Comparison of ENCODE assay signal across 27 cellular contexts in the genomic region with DNA sequence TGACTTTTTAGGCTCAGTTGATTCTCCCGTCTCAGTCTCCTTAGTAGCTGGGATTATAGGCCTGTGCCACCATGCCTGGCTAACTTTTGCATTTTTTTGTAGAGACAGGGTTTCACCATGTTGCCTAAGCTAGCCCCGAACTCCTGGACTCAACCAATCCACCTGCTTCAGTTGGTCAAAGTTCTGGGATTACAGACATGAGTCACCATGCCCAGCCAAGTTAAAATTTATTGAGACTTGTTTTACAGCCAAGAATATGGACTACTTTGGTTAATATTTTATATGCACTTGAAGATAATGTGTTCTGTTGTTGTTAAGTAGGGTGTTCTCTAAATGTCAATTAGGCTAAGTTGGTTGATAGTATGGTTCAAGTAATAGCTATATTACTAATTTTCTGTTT. TPM values are rescaled to one million over a fixed set of nuclear protein-coding genes. Genes with fewer than 3 reads are reported as not detected.
"Had no signal": no experiment of that assay in that cellular context is flagged by ENCODE, and none has a peak within 500 bp of the region (broad histone marks: within the 10 kb centered on the region; RNA-seq: fewer than 3 reads in every experiment).

No MANE protein-coding gene starts in this region.

- DNase-seq: dermis blood vessel endothelial cell; effector memory CD8-positive, alpha-beta T cell; foreskin keratinocyte; glutamatergic neuron; heart right ventricle; hippocampal formation; kidney glomerular epithelial cell; left ventricle myocardium superior; lower lobe of right lung; natural killer cell; occipital lobe; ovary; posterior cingulate gyrus; right lobe of liver; stimulated activated CD4-positive, alpha-beta T cell treated with anti-CD3 and anti-CD28 coated beads, Interleukin-12 subunit alpha, Interleukin-12 subunit beta, amount 100 ng/mL, for 4 hours; stimulated activated CD4-positive, alpha-beta T cell treated with anti-CD3 and anti-CD28 coated beads, Interleukin-2, amount 100 ng/mL, for 24 hours; stimulated activated CD4-positive, alpha-beta T cell treated with anti-CD3 and anti-CD28 coated beads, Interleukin-4, amount 100 ng/mL, for 24 hours; stimulated activated naive CD4-positive, alpha-beta T cell treated with Interleukin-2 at 50 U/mL for 16 hours; stomach; thyroid gland; trophoblast cell had no signal

- H3K36me3 ChIP-seq: heart right ventricle, lower lobe of right lung, ovary, right lobe of liver, stomach, thyroid gland, vagina had no signal

- H3K27ac ChIP-seq: coronary artery, foreskin keratinocyte, heart right ventricle, lower lobe of right lung, ovary, right lobe of liver, stomach, thyroid gland, vagina had no signal

- H3K9me3 ChIP-seq: ovary, thyroid gland had no signal

- H3K4me2 ChIP-seq: smooth muscle cell had no signal

- ATAC-seq: effector memory CD8-positive, alpha-beta T cell; esophagus mucosa; foreskin keratinocyte; heart right ventricle; left ventricle myocardium superior; lower lobe of right lung; natural killer cell; stimulated activated effector memory CD8-positive, alpha-beta T cell treated with anti-CD3 and anti-CD28 coated beads, Interleukin-12 subunit alpha, Interleukin-12 subunit beta, amount 100 ng/mL, for 72 hours had no signal

- H3K27me3 ChIP-seq: foreskin keratinocyte, ovary, right lobe of liver, stomach, thyroid gland, vagina had no signal

- H3K4me1 ChIP-seq: foreskin keratinocyte, heart right ventricle, lower lobe of right lung, right lobe of liver, stomach, thyroid gland, vagina had no signal

- H3K4me3 ChIP-seq: coronary artery, heart right ventricle, lower lobe of right lung, ovary, right lobe of liver, smooth muscle cell, stomach, thyroid gland, vagina had no signal

RNA-seq across cellular contexts. Expression of gene CYTL1, which starts 58.7 kb away (rescaled TPM):
- polyA plus RNA-seq: neural cell had no signal
